ENCODE assay signal across 9 cellular contexts in the genomic region with DNA sequence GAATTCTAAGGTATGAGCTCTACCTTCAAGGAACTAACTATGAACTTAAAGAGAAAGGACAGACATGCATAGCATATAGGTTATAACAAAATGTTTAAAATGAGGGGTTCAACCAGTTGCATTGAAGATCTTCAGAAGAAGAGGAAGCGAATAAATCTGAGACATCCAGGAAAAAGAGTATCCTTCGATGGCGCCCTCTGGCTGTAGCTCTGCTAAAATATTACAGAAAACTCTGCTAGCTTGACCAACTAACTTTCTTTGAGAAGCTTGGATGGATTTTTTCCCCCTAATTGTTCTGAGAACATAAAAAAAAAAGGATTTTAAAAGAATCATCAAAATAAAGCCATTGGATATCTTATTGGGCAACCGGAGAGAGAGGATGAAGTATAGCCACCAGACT.
A peak's percentile ranks its signal among the peaks of the same experiment; 100 is the strongest.
DNase-seq lines count a peak whose midpoint lies in the region; ATAC-seq and TF ChIP-seq lines count a peak whose summit lies in the region.
"Had no signal": no experiment of that assay in that cellular context is flagged by ENCODE, and none has a peak within 500 bp of the region (broad histone marks: within the 10 kb centered on the region; RNA-seq: fewer than 3 reads in every experiment).

No MANE protein-coding gene starts in this region.

- 45 to 48% methylated on average over 4 of the region's 4 CpGs for WGBS in body of pancreas, 2 donors

- H3K4me3 Mint-ChIP-seq in Calu3 (ENCODE audit: low read depth, unreplicated experiment): no peak overlapping the region

- H3K9me3 ChIP-seq in body of pancreas (no peaks in the 10 kb centered on the region), mucosa of descending colon (no peaks in the 10 kb centered on the region)

- H3K27ac Mint-ChIP-seq in Calu3 (ENCODE audit: unreplicated experiment): no peak overlapping the region

- H3K27ac ChIP-seq in body of pancreas: no peak overlapping the region
- H3K27ac ChIP-seq: epithelial cell of prostate had no signal

- no TSS peak for BruUV-seq in Calu3 (replicated peaks; lab: Mats Ljungman, UMichigan)

- H3K4me1 Mint-ChIP-seq in Calu3 (ENCODE audit: low read depth, unreplicated experiment): no peaks in the 10 kb centered on the region

- no peak overlapping the region for H3K4me3 ChIP-seq in body of pancreas
- H3K4me3 ChIP-seq in mucosa of descending colon: no peak overlapping the region

- peak; percentile 44 for DNase-seq in Calu3
- DNase-seq in LHCN-M2 (ENCODE audit: low read depth): peak; percentile 46
- DNase-seq in body of pancreas: peak; percentile 41 to 64 (median 60)
- peak in 2 of 3 donors; percentile 41 to 80 for DNase-seq in mucosa of descending colon

- no peaks in the 10 kb centered on the region for H3K27me3 Mint-ChIP-seq in Calu3 (ENCODE audit: unreplicated experiment)

- TF ChIP-seq CTCF in Calu3 (IDR thresholded peaks at IDR 0.05; ENCODE audit: unreplicated experiment) (peak; percentile 21), body of pancreas (IDR thresholded peaks at IDR 0.05) (peak; percentile 18 to 57 (median 46)), mucosa of descending colon (IDR thresholded peaks at IDR 0.05) (no peak)

- no peaks in the 10 kb centered on the region for H3K36me3 Mint-ChIP-seq in Calu3 (ENCODE audit: insufficient read depth, unreplicated experiment)

- no peaks in the 10 kb centered on the region for H3K4me1 ChIP-seq in body of pancreas
- H3K4me1 ChIP-seq in mucosa of descending colon (ENCODE audit: low read depth): no peaks in the 10 kb centered on the region

- peaks cover 5% of the 10 kb centered on the region for H3K9me3 Mint-ChIP-seq in Calu3 (ENCODE audit: low read depth, unreplicated experiment)

- intact Hi-C loops in Calu3 (cut with micrococcal nuclease; ENCODE audit: unreplicated experiment) (loop anchor here (2.0 kb wide), 1 partner anchor 342 kb away; no protein-coding TSS in a partner anchor), body of pancreas (cut with DNase I) (no loop called here), mucosa of descending colon (cut with DNase I, micrococcal nuclease) (no loop called here)

- TF ChIP-seq POLR2A in body of pancreas (IDR thresholded peaks at IDR 0.05): no peak

- CTCF ChIA-PET in Calu3 (lab: Charles Lee): interaction anchor here (0.6 to 0.8 kb wide), 4 partner anchors 200 to 1500 kb away, joined by 3 to 4 read pairs (median 3); no protein-coding TSS in a partner anchor

- no peaks in the 10 kb centered on the region for H3K27me3 ChIP-seq in body of pancreas

- ATAC-seq in body of pancreas (no peak), mucosa of descending colon (no peak), GM19023 (IDR thresholded peaks at IDR 0.05; ENCODE audit: unreplicated experiment) (no peak), HG03108 (IDR thresholded peaks at IDR 0.05; ENCODE audit: unreplicated experiment) (no peak), HG02623 (IDR thresholded peaks at IDR 0.05; ENCODE audit: unreplicated experiment) (no peak), GM18909 (IDR thresholded peaks at IDR 0.05; ENCODE audit: poor library complexity, unreplicated experiment) (no peak)

- H3K36me3 ChIP-seq in body of pancreas (replicated peaks in 1 of 2; ENCODE audit: insufficient read depth in 1 of 2, low read depth in 2 of 2) (no peaks in the 10 kb centered on the region), mucosa of descending colon (ENCODE audit: low read depth) (no peaks in the 10 kb centered on the region)
